ENCODE assay signal across 19 cellular contexts in genomic region chr19:33524024-33524664, GRCh38. TPM values are rescaled to one million over a fixed set of nuclear protein-coding genes. Genes with fewer than 3 reads are reported as not detected.
DNase-seq lines count a peak whose midpoint lies in the region; ATAC-seq, FAIRE-seq and TF ChIP-seq lines count a peak whose summit lies in the region.
"Had no signal": no experiment of that assay in that cellular context is flagged by ENCODE, and none has a peak within 500 bp of the region (broad histone marks: within the 10 kb centered on the region; RNA-seq: fewer than 3 reads in every experiment).

No MANE protein-coding gene starts in this region.

- no peak for TF ChIP-seq EP300 in ovary (IDR thresholded peaks at IDR 0.05)

- peaks cover 3% of the 10 kb centered on the region for H3K4me1 ChIP-seq in ovary (ENCODE audit: insufficient read depth)

- WGBS in ovary, 3 donors: 33 to 43% (median 34%) methylated on average over 17 of the region's 17 CpGs

- H3K4me3 ChIP-seq in fibroblast of villous mesenchyme (ENCODE audit: low read depth, low read length): no peak overlapping the region
- no peak overlapping the region for H3K4me3 ChIP-seq in ovary

- no peak for TF ChIP-seq POLR2A in ovary (IDR thresholded peaks at IDR 0.05)

- ATAC-seq in GM19395 (IDR thresholded peaks at IDR 0.05; ENCODE audit: unreplicated experiment) (no peak), GM21381 (IDR thresholded peaks at IDR 0.05; ENCODE audit: unreplicated experiment) (no peak)
- ATAC-seq: CD8-positive, alpha-beta T cell; Panc1 had no signal

- intact Hi-C loops in ovary (cut with DNase I): no loop called here

- no peak for FAIRE-seq in urothelium cell line (lab: Jason Lieb, UNC)

- H3K27me3 ChIP-seq in ovary: no peaks in the 10 kb centered on the region

- H3K9me3 ChIP-seq in ovary: no peaks in the 10 kb centered on the region

- no peaks in the 10 kb centered on the region for H3K36me3 ChIP-seq in ovary

- TF ChIP-seq CTCF in fibroblast of villous mesenchyme (IDR thresholded peaks at IDR 0.05; ENCODE audit: insufficient read depth, low read depth, low read length) (no peak), ovary (IDR thresholded peaks at IDR 0.05) (no peak)

- DNase-seq in AG20443 (ENCODE audit: low spot score) (peak; percentile 32), RPMI7951 (ENCODE audit: low read depth) (peak; percentile 37), fibroblast of villous mesenchyme (ENCODE audit: low read depth) (peak; percentile 6), ovary (peak in 3 of 5 donors; percentile 26 to 43 (median 33)), urothelium cell line (ENCODE audit: low spot score) (no peak)
- DNase-seq in activated CD4-positive, alpha-beta T cell treated with anti-CD3 and anti-CD28 coated beads, Interleukin-2, amount 50 U/mL, for 1 hour: no peak
- DNase-seq: CD8-positive, alpha-beta T cell; DND-41; H9; Karpas-422; MV-4-11; NCI-H1436 treated with DMSO at 0.1 percent for 48 hours; NCI-H2081; NCI-H2227 treated with DMSO at 0.1 percent for 48 hours; NCI-H526 treated with DMSO at 0.1 percent for 48 hours; SIG-M5 had no signal

- H3K27ac ChIP-seq in ovary: no peak overlapping the region

RNA-seq across cellular contexts. Expression of gene PEPD, which starts 2.6 kb away (rescaled TPM):
- total RNA-seq in RPMI7951 (2014; rRNA removed; shearing (Covaris generic)): 50.9 and 54.7 TPM in 2 replicates
- total RNA-seq in fibroblast of villous mesenchyme (66.1 and 86.0 TPM in 2 replicates), ovary (10 to 100 TPM; 38.7 to 66.9 (median 62.2) TPM)
- 10 to 100 TPM; 50.8 to 57.7 TPM for polyA plus RNA-seq in ovary

Comparison
In these comparisons a context has a peak if more than half of its experiments do, and no peak if none do; other contexts are left out.
1. DNase-seq: peak in AG20443 (single experiment), RPMI7951 (single experiment), fibroblast of villous mesenchyme (single experiment) and ovary (3 of 5); none in activated CD4-positive, alpha-beta T cell treated with anti-CD3 and anti-CD28 coated beads, Interleukin-2, amount 50 U/mL, for 1 hour (single experiment) and urothelium cell line (single experiment).